In the genomic region with DNA sequence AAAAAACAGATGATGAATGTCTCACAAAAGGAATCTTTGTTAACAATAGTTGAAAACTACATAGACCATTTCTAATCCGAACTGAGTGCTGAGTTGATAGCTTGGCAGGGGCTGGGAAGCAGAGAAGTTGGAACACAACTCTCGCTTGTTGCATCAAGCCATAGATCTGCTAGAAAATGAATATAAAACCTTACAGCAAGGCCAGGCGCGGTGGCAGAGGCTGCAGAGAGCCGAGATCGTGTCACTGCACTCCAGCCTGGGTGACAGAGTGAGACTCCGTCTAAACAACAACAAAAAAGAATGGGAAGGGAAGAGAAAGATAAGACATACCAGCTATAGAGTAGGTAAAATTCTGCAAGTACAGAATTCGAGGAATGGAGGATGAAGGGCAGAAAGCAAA, we compare ENCODE assay signal across 15 cellular contexts. TPM values are rescaled to one million over a fixed set of nuclear protein-coding genes. Genes with fewer than 3 reads are reported as not detected.
A peak's percentile ranks its signal among the peaks of the same experiment; 100 is the strongest.
DNase-seq lines count a peak whose midpoint lies in the region; TF ChIP-seq lines count a peak whose summit lies in the region.
"Had no signal": no experiment of that assay in that cellular context is flagged by ENCODE, and none has a peak within 500 bp of the region (broad histone marks: within the 10 kb centered on the region; RNA-seq: fewer than 3 reads in every experiment).

No MANE protein-coding gene starts in this region.

- peak overlapping the region; percentile 1 for H3K27ac Mint-ChIP-seq in type B pancreatic cell
- H3K27ac Mint-ChIP-seq: B cell; CD4-positive, alpha-beta T cell; CD8-positive, alpha-beta T cell had no signal

- H3K27me3 Mint-ChIP-seq in type B pancreatic cell = no peaks in the 10 kb centered on the region
- H3K27me3 Mint-ChIP-seq: B cell; CD4-positive, alpha-beta T cell had no signal

- H3K4me3 Mint-ChIP-seq in type B pancreatic cell = no peak overlapping the region
- H3K4me3 Mint-ChIP-seq: B cell; CD4-positive, alpha-beta T cell; CD8-positive, alpha-beta T cell had no signal

- no peaks in the 10 kb centered on the region for H3K9me3 Mint-ChIP-seq in type B pancreatic cell
- H3K9me3 Mint-ChIP-seq: CD4-positive, alpha-beta T cell; CD8-positive, alpha-beta T cell had no signal

- peak; percentile 22 for DNase-seq in activated CD8-positive, alpha-beta memory T cell treated with anti-CD3 and anti-CD28 coated beads, Interleukin-2, amount 50 U/mL, for 48 hours
- DNase-seq in activated CD8-positive, alpha-beta memory T cell treated with anti-CD3 and anti-CD28 coated beads for 24 hours = no peak
- peak; percentile 51 for DNase-seq in mesenteric fat pad (ENCODE audit: low spot score)
- no peak for DNase-seq in type B pancreatic cell (ENCODE audit: extremely low spot score, unreplicated experiment)
- DNase-seq in ureter (ENCODE audit: low spot score) = no peak
- no peak for DNase-seq in NCI-H1417 (lab: John Stamatoyannopoulos, UW)
- DNase-seq: AML-193; Caco-2; Calu3; CD4-positive, alpha-beta T cell; CD8-positive, alpha-beta T cell; DMS79 treated with DMSO at 0.1 percent for 48 hours; GF-D8 had no signal

- H3K4me1 Mint-ChIP-seq in type B pancreatic cell (ENCODE audit: unreplicated experiment) = no peaks in the 10 kb centered on the region
- H3K4me1 Mint-ChIP-seq: B cell had no signal

- TF ChIP-seq CTCF in type B pancreatic cell (conservative IDR thresholded peaks at IDR 0.05) = no peak

- no peaks in the 10 kb centered on the region for H3K36me3 Mint-ChIP-seq in type B pancreatic cell
- H3K36me3 Mint-ChIP-seq: CD8-positive, alpha-beta T cell had no signal

RNA-seq across cellular contexts. Expression of a gene that starts 28.0 kb away (rescaled TPM):
- total RNA-seq in mesenteric fat pad = not detected
- total RNA-seq in type B pancreatic cell (ENCODE audit: low replicate concordance) = not detected in 2 replicates
- not detected for total RNA-seq in ureter
- total RNA-seq: A172; B cell; Caco-2; Calu3; CD4-positive, alpha-beta T cell; CD8-positive, alpha-beta T cell had no signal

RNA-seq across cellular contexts. Expression of a gene that starts 35.9 kb away (rescaled TPM):
- total RNA-seq in mesenteric fat pad (40.7 TPM), type B pancreatic cell (ENCODE audit: low replicate concordance) (59.0 and 161 TPM in 2 replicates), ureter (89.9 TPM)

Comparison
In these comparisons a context has a peak if more than half of its experiments do, and no peak if none do; other contexts are left out.
1. DNase-seq: peak in activated CD8-positive, alpha-beta memory T cell treated with anti-CD3 and anti-CD28 coated beads, Interleukin-2, amount 50 U/mL, for 48 hours (single experiment) and mesenteric fat pad (single experiment); none in activated CD8-positive, alpha-beta memory T cell treated with anti-CD3 and anti-CD28 coated beads for 24 hours (single experiment), type B pancreatic cell (single experiment), ureter (single experiment) and NCI-H1417 (0 of 3).